Comparison of ENCODE assay signal across 21 cellular contexts in genomic region chr20:31831211-31831610, GRCh38. TPM values are rescaled to one million over a fixed set of nuclear protein-coding genes. Genes with fewer than 3 reads are reported as not detected.
DNase-seq lines count a peak whose midpoint lies in the region; ATAC-seq, FAIRE-seq and TF ChIP-seq lines count a peak whose summit lies in the region.
"Had no signal": no experiment of that assay in that cellular context is flagged by ENCODE, and none has a peak within 500 bp of the region (broad histone marks: within the 10 kb centered on the region; RNA-seq: fewer than 3 reads in every experiment).

No MANE protein-coding gene starts in this region.

- H3K14ac ChIP-seq in H1 (ENCODE audit: insufficient read length), result no peak overlapping the region

- H3K27me3 Mint-ChIP-seq in activated CD8-positive, alpha-beta memory T cell treated with anti-CD3 and anti-CD28 coated beads, Interleukin-2, amount 10 ng/mL, durations not matched to agents 7 days and 5 days, result peaks cover 4% of the 10 kb centered on the region
- H3K27me3 Mint-ChIP-seq: CD4-positive, alpha-beta memory T cell had no signal

- no peak for TF ChIP-seq CTCF in A549 (IDR thresholded peaks at IDR 0.05)
- TF ChIP-seq CTCF in H1 (IDR thresholded peaks at IDR 0.05; ENCODE audit: control extremely low read depth in 1 of 3, insufficient read depth in 1 of 3, low read depth in 1 of 3, low read length in 3 of 3), result no peak
- TF ChIP-seq CTCF in osteoblast (IDR thresholded peaks at IDR 0.05; ENCODE audit: extremely low read depth, low read depth, low read length), result no peak

- DNase-seq in A549 (ENCODE audit: low read depth in 1 of 2, low spot score in 1 of 2) (no peak), H1 (ENCODE audit: low read depth in 1 of 2, low spot score in 2 of 2) (no peak), osteoblast (ENCODE audit: insufficient read length, low spot score, missing footprints) (peak; percentile 3), urothelium cell line (ENCODE audit: low spot score) (no peak), middle frontal gyrus (ENCODE audit: extremely low spot score, low spot score) (no peak)
- DNase-seq in activated CD8-positive, alpha-beta memory T cell treated with anti-CD3 and anti-CD28 coated beads, Interleukin-2, amount 10 ng/mL, durations not matched to agents 7 days and 5 days, result no peak
- DNase-seq: 8988T; C1 segment of cervical spinal cord; Calu3; CD4-positive, alpha-beta memory T cell; COR-L47; DMS53; DMS79 treated with DMSO at 0.1 percent for 48 hours; GF-D8; GM23248; H9 had no signal

- H3K9ac ChIP-seq in H1 (replicated peaks in 1 of 4; ENCODE audit: extremely low read depth in 1 of 4, low read depth in 3 of 4, low read length in 3 of 4), result no peak overlapping the region
- H3K9ac ChIP-seq: GM23248 had no signal

- H4K91ac ChIP-seq in H1 (replicated peaks; ENCODE audit: insufficient read length, low read length), result no peak overlapping the region

- no peak for TF ChIP-seq EP300 in A549 (IDR thresholded peaks at IDR 0.05)
- TF ChIP-seq EP300 in H1 (IDR thresholded peaks at IDR 0.05; ENCODE audit: borderline replicate concordance in 1 of 2, low read depth in 2 of 2, low read length in 2 of 2), result no peak

- H2BK15ac ChIP-seq in H1 (ENCODE audit: low read length), result no peak overlapping the region

- H3K4me2 ChIP-seq in A549, result no peak overlapping the region
- no peak overlapping the region for H3K4me2 ChIP-seq in H1 (ENCODE audit: insufficient read depth in 1 of 2, low read depth in 2 of 2, low read length in 2 of 2)
- H3K4me2 ChIP-seq in osteoblast (ENCODE audit: insufficient read depth, low read length), result no peak overlapping the region

- H3K4me1 ChIP-seq in A549 (peaks cover 20% of the 10 kb centered on the region), H1 (replicated peaks in 1 of 4; ENCODE audit: control insufficient read depth in 3 of 4, insufficient read depth in 4 of 4, low read length in 3 of 4) (peaks cover 0 to 9% (median 8%) of the 10 kb centered on the region in 4 experiments; a peak in 5 of 7 replicates), osteoblast (ENCODE audit: insufficient read depth, low read length) (peaks cover 8% of the 10 kb centered on the region)

- H3K9me3 ChIP-seq in A549, result no peaks in the 10 kb centered on the region
- no peaks in the 10 kb centered on the region for H3K9me3 ChIP-seq in H1 (ENCODE audit: insufficient read depth in 2 of 2, low read depth in 1 of 2, low read length in 1 of 2)
- H3K9me3 ChIP-seq in osteoblast (ENCODE audit: low read depth, low read length), result no peaks in the 10 kb centered on the region

- TF ChIP-seq RAD21 in A549 (conservative IDR thresholded peaks at IDR 0.05 in 1 of 2, IDR thresholded peaks at IDR 0.05 in 1 of 2), result no peak
- no peak for TF ChIP-seq RAD21 in H1 (IDR thresholded peaks at IDR 0.05 in 1 of 2, conservative IDR thresholded peaks at IDR 0.05 in 1 of 2; ENCODE audit: low read depth in 2 of 2, low read length in 2 of 2)

- no peaks in the 10 kb centered on the region for H3K27me3 ChIP-seq in H1 (replicated peaks in 1 of 4; ENCODE audit: control insufficient read depth in 3 of 4, extremely low read depth in 1 of 4, insufficient read depth in 3 of 4, low read length in 3 of 4)
- peaks cover 3% of the 10 kb centered on the region for H3K27me3 ChIP-seq in osteoblast (ENCODE audit: insufficient read depth, low read length)

- no peak for FAIRE-seq in A549 (lab: Jason Lieb, UNC)
- no peak for FAIRE-seq in H1 (lab: Jason Lieb, UNC)
- FAIRE-seq in urothelium cell line (lab: Jason Lieb, UNC), result peak; percentile 27
- FAIRE-seq: GM12891, GM18507 had no signal

- H2BK5ac ChIP-seq in H1 (ENCODE audit: low read depth, low read length), result no peak overlapping the region

- H3K79me1 ChIP-seq in H1 (ENCODE audit: low read depth, low read length), result no peaks in the 10 kb centered on the region

- no peak overlapping the region for H3K18ac ChIP-seq in H1 (ENCODE audit: extremely low read depth, low read length)

- no peak overlapping the region for H2BK120ac ChIP-seq in H1 (replicated peaks; ENCODE audit: low read depth, low read length)

- H3K27ac ChIP-seq in A549 (peak overlapping the region in 1 of 2 experiments; percentile 7; a peak in 1 of 6 replicates), H1 (ENCODE audit: low read depth, low read length) (no peak overlapping the region), osteoblast (ENCODE audit: low read depth, low read length) (no peak overlapping the region)
- H3K27ac ChIP-seq: GM23248 had no signal

- H3K36me3 ChIP-seq in H1 (ENCODE audit: control insufficient read depth in 2 of 4, insufficient read depth in 4 of 4, low read length in 3 of 4) (no peaks in the 10 kb centered on the region; a peak in 1 of 8 replicates), osteoblast (ENCODE audit: insufficient read depth, low read length) (no peaks in the 10 kb centered on the region)

- H3K27ac Mint-ChIP-seq in activated CD8-positive, alpha-beta memory T cell treated with anti-CD3 and anti-CD28 coated beads, Interleukin-2, amount 10 ng/mL, durations not matched to agents 7 days and 5 days, result no peak overlapping the region
- H3K27ac Mint-ChIP-seq: CD4-positive, alpha-beta memory T cell; H9 had no signal

- POLR2A ChIA-PET in A549 (lab: Yijun Ruan, JAX) (no interaction called here), H1 (lab: Charles Lee; ENCODE audit: partially characterized antibody) (interaction anchor here (1.6 kb wide), 1 partner anchor 15 kb away, joined by 5 read pairs; no protein-coding TSS in a partner anchor)

- no peak overlapping the region for H2BK12ac ChIP-seq in H1 (ENCODE audit: low read depth, low read length)

- TF ChIP-seq POLR2A in A549 (IDR thresholded peaks at IDR 0.05; ENCODE audit: low read length) (no peak), H1 (IDR thresholded peaks at IDR 0.05; ENCODE audit: control extremely low read depth in 1 of 2, low read depth in 2 of 2, low read length in 2 of 2) (no peak)

- 72% methylated on average over 6 of the region's 6 CpGs for WGBS in A549 (ENCODE audit: missing lambda C conversion rate)
- WGBS in H1 (ENCODE audit: extremely low coverage in 1 of 2, insufficient coverage in 1 of 2, insufficient read length in 1 of 2, insufficient replicate concordance in 2 of 2, low coverage in 1 of 2, low lambda C conversion rate in 2 of 2, missing lambda C conversion rate in 1 of 2), 2 experiments, result 82% methylated on average over 6 of the region's 6 CpGs; no CpG with 5 or more reads in 1 of the 2 experiments

- no peaks in the 10 kb centered on the region for H3K79me2 ChIP-seq in H1 (ENCODE audit: control insufficient read depth in 1 of 2, insufficient read depth in 2 of 2, low read length in 2 of 2)
- no peaks in the 10 kb centered on the region for H3K79me2 ChIP-seq in osteoblast (ENCODE audit: insufficient read depth, low read length)

- no peaks in the 10 kb centered on the region for H3K36me3 Mint-ChIP-seq in activated CD8-positive, alpha-beta memory T cell treated with anti-CD3 and anti-CD28 coated beads, Interleukin-2, amount 10 ng/mL, durations not matched to agents 7 days and 5 days
- H3K36me3 Mint-ChIP-seq: CD4-positive, alpha-beta memory T cell had no signal

- no peaks in the 10 kb centered on the region for H4K20me1 ChIP-seq in H1 (replicated peaks in 1 of 2; ENCODE audit: control insufficient read depth in 1 of 2, insufficient read depth in 2 of 2, low read length in 2 of 2)
- peaks cover 13% of the 10 kb centered on the region for H4K20me1 ChIP-seq in osteoblast (ENCODE audit: insufficient read depth, low read length)

- H3K56ac ChIP-seq in H1 (replicated peaks; ENCODE audit: insufficient read length, low read depth, low read length), result no peak overlapping the region

- H3K9me3 Mint-ChIP-seq in activated CD8-positive, alpha-beta memory T cell treated with anti-CD3 and anti-CD28 coated beads, Interleukin-2, amount 10 ng/mL, durations not matched to agents 7 days and 5 days (ENCODE audit: low read depth), result no peaks in the 10 kb centered on the region
- H3K9me3 Mint-ChIP-seq: CD4-positive, alpha-beta memory T cell; H9 had no signal

- no peak overlapping the region for H3K4me3 ChIP-seq in A549
- no peak overlapping the region for H3K4me3 ChIP-seq in H1 (ENCODE audit: extremely low read depth in 1 of 4, insufficient read depth in 2 of 4, low read depth in 3 of 4, low read length in 4 of 4)
- no peak overlapping the region for H3K4me3 ChIP-seq in osteoblast (ENCODE audit: insufficient read depth, low read length)
- H3K4me3 ChIP-seq: GM23248 had no signal

- no peak overlapping the region for H3K4me3 Mint-ChIP-seq in activated CD8-positive, alpha-beta memory T cell treated with anti-CD3 and anti-CD28 coated beads, Interleukin-2, amount 10 ng/mL, durations not matched to agents 7 days and 5 days
- H3K4me3 Mint-ChIP-seq: CD4-positive, alpha-beta memory T cell; H9 had no signal

- no peak overlapping the region for H2BK20ac ChIP-seq in H1 (ENCODE audit: low read length)

- no peaks in the 10 kb centered on the region for H3K23me2 ChIP-seq in H1 (ENCODE audit: low read depth, low read length)

- no peak overlapping the region for H4K5ac ChIP-seq in H1 (ENCODE audit: insufficient read length, low read depth, low read length)

- H3K4me1 Mint-ChIP-seq in activated CD8-positive, alpha-beta memory T cell treated with anti-CD3 and anti-CD28 coated beads, Interleukin-2, amount 10 ng/mL, durations not matched to agents 7 days and 5 days, result peaks cover 12% of the 10 kb centered on the region

- no peak overlapping the region for H2AK5ac ChIP-seq in H1 (ENCODE audit: low read depth, low read length)

- H4K8ac ChIP-seq in H1 (ENCODE audit: extremely low read depth, insufficient read depth, low read length), result no peak overlapping the region

- CTCF ChIA-PET in A549 (lab: Yijun Ruan, JAX), result interaction anchor here (1.1 to 10.8 kb wide), 7 partner anchors 9 to 200 kb away, joined by 3 to 133 read pairs (median 25); partner anchors contain the start of gene FOXS1
- CTCF ChIA-PET in H1 (lab: Charles Lee; ENCODE audit: partially characterized antibody), result interaction anchor here (0.9 to 2.1 kb wide), 5 partner anchors 13 to 120 kb away, joined by 3 to 10 read pairs (median 5); partner anchors contain the start of genes FOXS1 and PDRG1
- CTCF ChIA-PET in activated CD8-positive, alpha-beta memory T cell treated with anti-CD3 and anti-CD28 coated beads, Interleukin-2, amount 10 ng/mL, durations not matched to agents 7 days and 5 days (lab: Charles Lee), result interaction anchor here (0.9 to 1.0 kb wide), 2 partner anchors 8 to 21 kb away, joined by 3 to 4 read pairs; no protein-coding TSS in a partner anchor

- no peak overlapping the region for H3K23ac ChIP-seq in H1 (ENCODE audit: insufficient read length)

- ATAC-seq in A549 (no peak), GM21529 (IDR thresholded peaks at IDR 0.05; ENCODE audit: unreplicated experiment) (no peak)
- no peak for ATAC-seq in activated CD8-positive, alpha-beta memory T cell treated with anti-CD3 and anti-CD28 coated beads, Interleukin-2, amount 10 ng/mL, durations not matched to agents 7 days and 5 days
- ATAC-seq: HCT116 had no signal

- H2AFZ ChIP-seq in H1 (ENCODE audit: low read length), result no peak overlapping the region
- H2AFZ ChIP-seq in osteoblast (ENCODE audit: low read length), result no peak overlapping the region
- H2AFZ ChIP-seq: GM23248 had no signal

- no peak overlapping the region for H3K4ac ChIP-seq in H1 (replicated peaks; ENCODE audit: insufficient read length, low read depth, low read length)

RNA-seq across cellular contexts. Expression of gene MYLK2, which starts 12.1 kb away (rescaled TPM):
- polyA plus RNA-seq in A549 (2011; rRNA removed) (0.09 and 0.20 TPM in 2 replicates), A549 (2017; fragmentation: RNase III; extraction: RNeasy Plus Mini Kit Qiagen cat#74134 plus additional on column Dnase treatment) (0.36 to 0.63 TPM (median 0.51 TPM) in 3 replicates), H1 (2011; rRNA removed) (0.26 and 0.27 TPM in 2 replicates)
- 0.53 and 0.70 TPM in 2 replicates for polyA plus RNA-seq in A549 (2012; cell fraction: cytosol; rRNA removed)
- 3.9 and 4.1 TPM in 2 replicates for polyA plus RNA-seq in A549 (2012; cell fraction: nucleus; rRNA removed)
- polyA minus RNA-seq in A549 (2011; rRNA and poly(A)+ RNA removed), result 0.21 and 0.34 TPM in 2 replicates
- 0.22 TPM in 1 of 2 replicates, not detected in the other for total RNA-seq in H1 (2021; fragmentation: NEBNext Ultra II Directional; extraction: Animal tissue kit (Norgen Biotek cat#: 25700))
- polyA plus RNA-seq in H1 (2011; cell fraction: cytosol; rRNA removed), result 0.36 TPM
- 0.73 TPM for polyA plus RNA-seq in H1 (2011; cell fraction: nucleus; rRNA removed)
- 0.21 to 0.41 TPM (median 0.23 TPM) in 4 replicates for polyA plus RNA-seq in H1 (2012, experiment 1 of 2)
- 0.13 TPM for polyA plus RNA-seq in H1 (2012, experiment 2 of 2)
- polyA plus RNA-seq in H1 (2013, experiment 1 of 2), result 0.20 TPM
- 0.22 TPM for polyA plus RNA-seq in H1 (2013, experiment 2 of 2)
- polyA minus RNA-seq in H1 (2011; rRNA and poly(A)+ RNA removed), result 0.09 and 0.32 TPM in 2 replicates
- not detected for polyA minus RNA-seq in H1 (2011; cell fraction: cytosol; rRNA and poly(A)+ RNA removed)
- 0.40 TPM for polyA minus RNA-seq in H1 (2011; cell fraction: nucleus; rRNA and poly(A)+ RNA removed)
- total RNA-seq in osteoblast, result under 0.01 and 0.36 TPM in 2 replicates
- total RNA-seq in activated CD8-positive, alpha-beta memory T cell treated with anti-CD3 and anti-CD28 coated beads, Interleukin-2, amount 10 ng/mL, durations not matched to agents 7 days and 5 days, result 1 to 10 TPM in 1 of 2 experiments, under 1 TPM in 1; 0.42 to 1.2 TPM
- total RNA-seq: CD4-positive, alpha-beta memory T cell; GM23248 had no signal
- polyA plus RNA-seq: CD4-positive, alpha-beta memory T cell; GM23248 had no signal

RNA-seq across cellular contexts. Expression of gene FOXS1, which starts 14.2 kb away (rescaled TPM):
- polyA plus RNA-seq in A549 (2011; rRNA removed) (1.0 and 1.5 TPM in 2 replicates), A549 (2017; fragmentation: RNase III; extraction: RNeasy Plus Mini Kit Qiagen cat#74134 plus additional on column Dnase treatment) (1.9 to 3.7 TPM (median 3.4 TPM) in 3 replicates), H1 (2011; rRNA removed) (0.45 and 0.47 TPM in 2 replicates)
- 1.5 and 3.0 TPM in 2 replicates for polyA plus RNA-seq in A549 (2012; cell fraction: cytosol; rRNA removed)
- polyA plus RNA-seq in A549 (2012; cell fraction: nucleus; rRNA removed), result 3.0 and 4.0 TPM in 2 replicates
- polyA minus RNA-seq in A549 (2011; rRNA and poly(A)+ RNA removed), result 0.83 and 1.8 TPM in 2 replicates
- not detected in 2 replicates for total RNA-seq in H1 (2021; fragmentation: NEBNext Ultra II Directional; extraction: Animal tissue kit (Norgen Biotek cat#: 25700))
- polyA plus RNA-seq in H1 (2011; cell fraction: cytosol; rRNA removed), result 0.36 TPM
- polyA plus RNA-seq in H1 (2011; cell fraction: nucleus; rRNA removed), result 0.43 TPM
- polyA plus RNA-seq in H1 (2012, experiment 1 of 2), result 0.13 to 0.28 TPM in 2 of 4 replicates, not detected in the others
- polyA plus RNA-seq in H1 (2012, experiment 2 of 2), result 0.26 TPM
- polyA plus RNA-seq in H1 (2013, experiment 1 of 2), result 0.12 TPM
- polyA plus RNA-seq in H1 (2013, experiment 2 of 2), result 0.20 TPM
- polyA minus RNA-seq in H1 (2011; rRNA and poly(A)+ RNA removed), result not detected in 2 replicates
- polyA minus RNA-seq in H1 (2011; cell fraction: cytosol; rRNA and poly(A)+ RNA removed), result not detected
- polyA minus RNA-seq in H1 (2011; cell fraction: nucleus; rRNA and poly(A)+ RNA removed), result 1.00 TPM
- under 0.01 and 0.36 TPM in 2 replicates for total RNA-seq in osteoblast
- total RNA-seq in activated CD8-positive, alpha-beta memory T cell treated with anti-CD3 and anti-CD28 coated beads, Interleukin-2, amount 10 ng/mL, durations not matched to agents 7 days and 5 days, result not detected
- total RNA-seq: A673; Calu3; CD4-positive, alpha-beta memory T cell; GM23248 had no signal
- polyA plus RNA-seq: CD4-positive, alpha-beta memory T cell; GM23248 had no signal

RNA-seq across cellular contexts. Expression of gene DUSP15, which starts 39.1 kb away (rescaled TPM):
- polyA plus RNA-seq in A549 (2011; rRNA removed), result 0.46 and 0.53 TPM in 2 replicates
- polyA plus RNA-seq in A549 (2012; cell fraction: cytosol; rRNA removed), result 0.53 and 1.1 TPM in 2 replicates
- 0.76 and 1.00 TPM in 2 replicates for polyA plus RNA-seq in A549 (2012; cell fraction: nucleus; rRNA removed)
- polyA plus RNA-seq in A549 (2017; fragmentation: RNase III; extraction: RNeasy Plus Mini Kit Qiagen cat#74134 plus additional on column Dnase treatment), result 0.70 to 1.3 TPM (median 0.96 TPM) in 3 replicates
- 0.29 TPM in 1 of 2 replicates, not detected in the other for polyA minus RNA-seq in A549 (2011; rRNA and poly(A)+ RNA removed)
- total RNA-seq in H1 (2021; fragmentation: NEBNext Ultra II Directional; extraction: Animal tissue kit (Norgen Biotek cat#: 25700)), result 0.91 and 1.0 TPM in 2 replicates
- 3.2 and 6.0 TPM in 2 replicates for polyA plus RNA-seq in H1 (2011; rRNA removed)
- polyA plus RNA-seq in H1 (2011; cell fraction: cytosol; rRNA removed), result 3.9 TPM
- polyA plus RNA-seq in H1 (2011; cell fraction: nucleus; rRNA removed), result 4.7 TPM
- 0.77 to 3.2 TPM (median 2.8 TPM) in 4 replicates for polyA plus RNA-seq in H1 (2012, experiment 1 of 2)
- 1.6 TPM for polyA plus RNA-seq in H1 (2012, experiment 2 of 2)
- 0.87 TPM for polyA plus RNA-seq in H1 (2013, experiment 1 of 2)
- polyA plus RNA-seq in H1 (2013, experiment 2 of 2), result 0.79 TPM
- 0.39 and 1.1 TPM in 2 replicates for polyA minus RNA-seq in H1 (2011; rRNA and poly(A)+ RNA removed)
- 2.6 TPM for polyA minus RNA-seq in H1 (2011; cell fraction: cytosol; rRNA and poly(A)+ RNA removed)
- 5.4 TPM for polyA minus RNA-seq in H1 (2011; cell fraction: nucleus; rRNA and poly(A)+ RNA removed)
- 1.2 and 1.4 TPM in 2 replicates for total RNA-seq in osteoblast
- total RNA-seq in activated CD8-positive, alpha-beta memory T cell treated with anti-CD3 and anti-CD28 coated beads, Interleukin-2, amount 10 ng/mL, durations not matched to agents 7 days and 5 days, result not detected
- total RNA-seq: A673; Calu3; CD4-positive, alpha-beta memory T cell; GM23248 had no signal
- polyA plus RNA-seq: CD4-positive, alpha-beta memory T cell; GM23248 had no signal

RNA-seq across cellular contexts. Expression of gene TTLL9, which starts 39.2 kb away (rescaled TPM):
- polyA plus RNA-seq in A549 (2011; rRNA removed) (0.06 and 0.08 TPM in 2 replicates), A549 (2017; fragmentation: RNase III; extraction: RNeasy Plus Mini Kit Qiagen cat#74134 plus additional on column Dnase treatment) (0.04 to 0.24 TPM (median 0.15 TPM) in 3 replicates), H1 (2011; rRNA removed) (0.06 and 0.19 TPM in 2 replicates)
- 0.04 TPM in 2 replicates for polyA plus RNA-seq in A549 (2012; cell fraction: cytosol; rRNA removed)
- 0.02 and 0.16 TPM in 2 replicates for polyA plus RNA-seq in A549 (2012; cell fraction: nucleus; rRNA removed)
- polyA minus RNA-seq in A549 (2011; rRNA and poly(A)+ RNA removed), result 0.12 and 0.63 TPM in 2 replicates
- total RNA-seq in H1 (2021; fragmentation: NEBNext Ultra II Directional; extraction: Animal tissue kit (Norgen Biotek cat#: 25700)), result not detected in 2 replicates
- polyA plus RNA-seq in H1 (2011; cell fraction: cytosol; rRNA removed), result 0.10 TPM
- 0.20 TPM for polyA plus RNA-seq in H1 (2011; cell fraction: nucleus; rRNA removed)
- polyA plus RNA-seq in H1 (2012, experiment 1 of 2), result 0.15 to 0.24 TPM (median 0.16 TPM) in 3 of 4 replicates, not detected in the other
- not detected for polyA plus RNA-seq in H1 (2012, experiment 2 of 2)
- polyA plus RNA-seq in H1 (2013, experiment 1 of 2), result not detected
- 0.04 TPM for polyA plus RNA-seq in H1 (2013, experiment 2 of 2)
- polyA minus RNA-seq in H1 (2011; rRNA and poly(A)+ RNA removed), result 0.20 TPM in 1 of 2 replicates, not detected in the other
- polyA minus RNA-seq in H1 (2011; cell fraction: cytosol; rRNA and poly(A)+ RNA removed), result not detected
- polyA minus RNA-seq in H1 (2011; cell fraction: nucleus; rRNA and poly(A)+ RNA removed), result not detected
- 0.59 and 0.72 TPM in 2 replicates for total RNA-seq in osteoblast
- not detected for total RNA-seq in activated CD8-positive, alpha-beta memory T cell treated with anti-CD3 and anti-CD28 coated beads, Interleukin-2, amount 10 ng/mL, durations not matched to agents 7 days and 5 days
- total RNA-seq: A673; Calu3; CD4-positive, alpha-beta memory T cell; GM23248 had no signal
- polyA plus RNA-seq: GM23248 had no signal

Comparison
In these comparisons a context has a peak if more than half of its experiments do, and no peak if none do; other contexts are left out.
1. Of the 18 proteins assayed by ChIP-seq in both H1 and A549: peak only in H1: none; only in A549: none; in both: KDM1A; in neither: 17.